Comparison of ENCODE assay signal across 22 cellular contexts in genomic region chr5:106376522-106376921, GRCh38.
DNase-seq lines count a peak whose midpoint lies in the region; ATAC-seq and TF ChIP-seq lines count a peak whose summit lies in the region.
"Had no signal": no experiment of that assay in that cellular context is flagged by ENCODE, and none has a peak within 500 bp of the region (broad histone marks: within the 10 kb centered on the region; RNA-seq: fewer than 3 reads in every experiment).

No MANE protein-coding gene starts in this region.

- H3K4me3 ChIP-seq in astrocyte of the cerebellum (ENCODE audit: low read depth, low read length) (no peak overlapping the region), neural progenitor cell (no peak overlapping the region)
- H3K4me3 ChIP-seq: body of pancreas, dorsolateral prefrontal cortex, gastroesophageal sphincter, PC-9, sigmoid colon, tibial nerve had no signal

- no peaks in the 10 kb centered on the region for H3K4me1 ChIP-seq in neural progenitor cell
- H3K4me1 ChIP-seq: body of pancreas, gastroesophageal sphincter, sigmoid colon, tibial nerve had no signal

- H3K4me1 Mint-ChIP-seq in neural progenitor cell: no peaks in the 10 kb centered on the region

- H3K27ac ChIP-seq in neural progenitor cell: no peak overlapping the region
- H3K27ac ChIP-seq: body of pancreas, dorsolateral prefrontal cortex, gastroesophageal sphincter, PC-9, sigmoid colon, tibial nerve had no signal

- H3K9me3 ChIP-seq in neural progenitor cell (ENCODE audit: low read depth): no peaks in the 10 kb centered on the region
- H3K9me3 ChIP-seq: body of pancreas, gastroesophageal sphincter, sigmoid colon had no signal

- no peaks in the 10 kb centered on the region for H4K20me1 ChIP-seq in neural progenitor cell (ENCODE audit: low read depth)

- H3K4me3 Mint-ChIP-seq in neural progenitor cell: no peak overlapping the region
- H3K4me3 Mint-ChIP-seq: mesothelial cell of epicardium had no signal

- in situ Hi-C loops in astrocyte of the cerebellum (cut with HindIII; ENCODE audit: low sequenced_read_pairs): no loop called here

- H3K27ac Mint-ChIP-seq in neural progenitor cell: no peak overlapping the region
- H3K27ac Mint-ChIP-seq: mesothelial cell of epicardium had no signal

- DNase-seq in Daoy (ENCODE audit: low read depth) (peak; percentile 77), LoVo (ENCODE audit: low spot score) (peak; percentile 26), astrocyte of the cerebellum (ENCODE audit: low read depth) (peak; percentile 70), iris pigment epithelial cell (ENCODE audit: low read depth) (peak; percentile 31), NCI-H446 (lab: John Stamatoyannopoulos, UW) (no peak), left lobe of liver (ENCODE audit: low spot score) (no peak), neural progenitor cell (ENCODE audit: low spot score) (no peak)
- DNase-seq: activated CD4-positive, CD25-positive, alpha-beta regulatory T cell; activated gamma-delta T cell treated with Interleukin-2 at 50 U/mL for 16 hours; body of pancreas; dorsolateral prefrontal cortex; Kasumi-1; NCI-H187; NCI-H524 treated with DMSO at 0.1 percent for 48 hours; PC-9; sigmoid colon; stimulated activated CD4-positive, alpha-beta T cell treated with anti-CD3 and anti-CD28 coated beads, Interleukin-4, amount 100 ng/mL, for 4 hours; T-helper 1 cell had no signal

- no peak for TF ChIP-seq CTCF in astrocyte of the cerebellum (IDR thresholded peaks at IDR 0.05; ENCODE audit: low read depth, low read length, missing control alignments)
- no peak for TF ChIP-seq CTCF in neural progenitor cell (IDR thresholded peaks at IDR 0.05)

- no peaks in the 10 kb centered on the region for H3K36me3 Mint-ChIP-seq in neural progenitor cell

- H2AFZ ChIP-seq in neural progenitor cell (replicated peaks): no peak overlapping the region
- H2AFZ ChIP-seq: PC-9 had no signal

- no peak for ATAC-seq in GM21528 (IDR thresholded peaks at IDR 0.05; ENCODE audit: low FRiP score, unreplicated experiment)
- ATAC-seq in left lobe of liver: no peak
- ATAC-seq: body of pancreas, gastroesophageal sphincter had no signal

- no peaks in the 10 kb centered on the region for H3K27me3 Mint-ChIP-seq in neural progenitor cell (ENCODE audit: insufficient read depth, low read depth)

- H3F3A ChIP-seq in neural progenitor cell (ENCODE audit: low read depth): no peaks in the 10 kb centered on the region

- no peaks in the 10 kb centered on the region for H3K27me3 ChIP-seq in neural progenitor cell
- H3K27me3 ChIP-seq: body of pancreas, dorsolateral prefrontal cortex, gastroesophageal sphincter, sigmoid colon, tibial nerve had no signal

- H3K9me3 Mint-ChIP-seq in neural progenitor cell: no peaks in the 10 kb centered on the region

- no peak overlapping the region for H3K4me2 ChIP-seq in neural progenitor cell
- H3K4me2 ChIP-seq: PC-9 had no signal

- no peaks in the 10 kb centered on the region for H3K36me3 ChIP-seq in neural progenitor cell
- H3K36me3 ChIP-seq: gastroesophageal sphincter, sigmoid colon, tibial nerve had no signal

- H3K9ac ChIP-seq in neural progenitor cell: no peak overlapping the region

- no peaks in the 10 kb centered on the region for H3K79me2 ChIP-seq in neural progenitor cell (ENCODE audit: low read depth)

Comparison
In these comparisons a context has a peak if more than half of its experiments do, and no peak if none do; other contexts are left out.
1. DNase-seq: peak in Daoy (single experiment), LoVo (single experiment), astrocyte of the cerebellum (single experiment) and iris pigment epithelial cell (single experiment); none in NCI-H446 (0 of 2), left lobe of liver (single experiment) and neural progenitor cell (single experiment).